Comparison of ENCODE assay signal across 19 cellular contexts in the genomic region with DNA sequence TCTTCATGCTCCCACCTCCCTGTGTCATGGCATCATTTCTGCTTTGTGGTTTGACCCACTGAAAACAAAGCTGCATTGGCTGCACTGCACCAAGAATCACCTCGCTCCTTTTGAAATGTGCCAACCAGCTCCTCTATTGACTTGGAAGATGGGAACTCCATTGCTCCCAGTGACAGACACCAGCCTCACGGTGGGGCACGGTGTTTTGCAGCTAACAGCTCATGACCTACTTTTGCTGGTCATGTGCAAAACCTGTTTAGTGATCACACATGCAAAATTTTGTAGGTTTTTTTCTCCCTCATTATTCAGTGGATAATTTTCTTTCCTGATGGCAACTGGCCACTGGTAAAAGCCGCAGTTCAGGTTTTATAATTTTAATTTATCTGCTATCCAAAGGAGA. TPM values are rescaled to one million over a fixed set of nuclear protein-coding genes. Genes with fewer than 3 reads are reported as not detected.
"Had no signal": no experiment of that assay in that cellular context is flagged by ENCODE, and none has a peak within 500 bp of the region (broad histone marks: within the 10 kb centered on the region; RNA-seq: fewer than 3 reads in every experiment).

No MANE protein-coding gene starts in this region.

- H3K27me3 Mint-ChIP-seq: dendritic cell treated with granulocyte-macrophage colony-stimulating factor and Interleukin-4, amounts not matched to agents 40 ng/mL and 50 ng/mL, for 4 days; effector memory CD8-positive, alpha-beta T cell; progenitor cell of endocrine pancreas had no signal

- ATAC-seq: effector memory CD8-positive, alpha-beta T cell; foreskin keratinocyte; left colon; left ventricle myocardium superior; naive thymus-derived CD4-positive, alpha-beta T cell; right cardiac atrium; upper lobe of right lung had no signal

- FAIRE-seq: colon, small intestine had no signal

- DNase-seq: effector memory CD8-positive, alpha-beta T cell; foreskin keratinocyte; left colon; left ventricle myocardium superior; naive thymus-derived CD4-positive, alpha-beta T cell; nephron progenitor cell; right cardiac atrium; small intestine; stimulated activated CD4-positive, alpha-beta T cell treated with anti-CD3 and anti-CD28 coated beads, Interleukin-12 subunit alpha, Interleukin-12 subunit beta, amount 100 ng/mL, for 4 hours; stimulated activated naive CD4-positive, alpha-beta T cell; stomach; upper lobe of right lung had no signal

- H3K4me1 ChIP-seq: foreskin keratinocyte, upper lobe of right lung had no signal

- H3K9me3 Mint-ChIP-seq: dendritic cell treated with granulocyte-macrophage colony-stimulating factor and Interleukin-4, amounts not matched to agents 40 ng/mL and 50 ng/mL, for 4 days; effector memory CD8-positive, alpha-beta T cell; naive thymus-derived CD4-positive, alpha-beta T cell; nephron progenitor cell had no signal

- H3K4me3 Mint-ChIP-seq: dendritic cell treated with granulocyte-macrophage colony-stimulating factor and Interleukin-4, amounts not matched to agents 40 ng/mL and 50 ng/mL, for 4 days; effector memory CD8-positive, alpha-beta T cell; naive thymus-derived CD4-positive, alpha-beta T cell; nephron progenitor cell had no signal

- H3K9me3 ChIP-seq: stomach, upper lobe of right lung, vagina had no signal

- H3K4me2 ChIP-seq: hepatocyte had no signal

- H3K27ac ChIP-seq: foreskin keratinocyte, hepatocyte, stomach, upper lobe of right lung, vagina had no signal

- H3K79me2 ChIP-seq: hepatocyte had no signal

- H3K27me3 ChIP-seq: foreskin keratinocyte, hepatocyte, stomach, upper lobe of right lung, vagina had no signal

- H3K4me3 ChIP-seq: hepatocyte, lung, stomach, upper lobe of right lung, vagina had no signal

- H2AFZ ChIP-seq: hepatocyte had no signal

- H3K27ac Mint-ChIP-seq: dendritic cell treated with granulocyte-macrophage colony-stimulating factor and Interleukin-4, amounts not matched to agents 40 ng/mL and 50 ng/mL, for 4 days; naive thymus-derived CD4-positive, alpha-beta T cell; progenitor cell of endocrine pancreas had no signal

RNA-seq across cellular contexts. Expression of a gene that starts 46.4 kb away (rescaled TPM):
- total RNA-seq: mononuclear cell had no signal
